Comparison of ENCODE assay signal across 1 cellular context in genomic region chr16:49463529-49463928, GRCh38.
TF ChIP-seq lines count a peak whose summit lies in the region.

No MANE protein-coding gene starts in this region.

TF ChIP-seq in HepG2, 621 proteins besides CTCF, POLR2A, EP300 and RAD21 (continued from another document):
- TF ChIP-seq NFAT5 (CRISPR knock-in tag; IDR thresholded peaks at IDR 0.05): no peak
- no peak for TF ChIP-seq ZBTB4 (CRISPR knock-in tag; IDR thresholded peaks at IDR 0.05; ENCODE audit: borderline replicate concordance)
- no peak for TF ChIP-seq ZNF558 (CRISPR knock-in tag; IDR thresholded peaks at IDR 0.05; ENCODE audit: borderline replicate concordance)
- no peak for TF ChIP-seq BRCA1 (CRISPR knock-in tag; IDR thresholded peaks at IDR 0.05)
- no peak for TF ChIP-seq KLF12 (CRISPR knock-in tag; IDR thresholded peaks at IDR 0.05; ENCODE audit: borderline replicate concordance)
- no peak for TF ChIP-seq NFATC3 (CRISPR knock-in tag; IDR thresholded peaks at IDR 0.05)
- TF ChIP-seq ARID5B (CRISPR knock-in tag; IDR thresholded peaks at IDR 0.05): no peak
- TF ChIP-seq CREM (IDR thresholded peaks at IDR 0.05): no peak
- no peak for TF ChIP-seq CREM (CRISPR knock-in tag; IDR thresholded peaks at IDR 0.05)
- TF ChIP-seq ZMYM4 (CRISPR knock-in tag; IDR thresholded peaks at IDR 0.05): no peak
- TF ChIP-seq HMG20A (CRISPR knock-in tag; IDR thresholded peaks at IDR 0.05; ENCODE audit: borderline replicate concordance): no peak
- no peak for TF ChIP-seq NBN (conservative IDR thresholded peaks at IDR 0.05)
